ENCODE assay signal across 1 cellular context in genomic region chr17:51948128-51948527, GRCh38.
A peak's percentile ranks its signal among the peaks of the same experiment; 100 is the strongest.
TF ChIP-seq lines count a peak whose summit lies in the region.

No MANE protein-coding gene starts in this region.

TF ChIP-seq in HepG2, 621 proteins besides CTCF, POLR2A, EP300 and RAD21 (continued from another document):
- TF ChIP-seq HINFP (CRISPR knock-in tag; IDR thresholded peaks at IDR 0.05; ENCODE audit: low read depth) (no peak), CENPX (CRISPR knock-in tag; IDR thresholded peaks at IDR 0.05) (no peak), ATAD3A (CRISPR knock-in tag; IDR thresholded peaks at IDR 0.05) (no peak), JDP2 (CRISPR knock-in tag; IDR thresholded peaks at IDR 0.05; ENCODE audit: borderline replicate concordance) (no peak), ZNF367 (CRISPR knock-in tag; IDR thresholded peaks at IDR 0.05; ENCODE audit: borderline replicate concordance) (no peak), MXD3 (CRISPR knock-in tag; IDR thresholded peaks at IDR 0.05) (no peak), ATF3 (CRISPR knock-in tag; IDR thresholded peaks at IDR 0.05) (no peak), ZBTB7A (CRISPR knock-in tag; IDR thresholded peaks at IDR 0.05) (no peak), HNRNPUL1 (IDR thresholded peaks at IDR 0.05; ENCODE audit: low read depth, low read length) (no peak), ZNF737 (CRISPR knock-in tag; IDR thresholded peaks at IDR 0.05; ENCODE audit: borderline replicate concordance) (no peak), MAFK (conservative IDR thresholded peaks at IDR 0.05 in 1 of 2, IDR thresholded peaks at IDR 0.05 in 1 of 2; ENCODE audit: low read length in 2 of 2) (peak; percentile 74 to 78; a peak in 3 of 4 replicates), ZBTB44 (CRISPR knock-in tag; IDR thresholded peaks at IDR 0.05) (no peak), MAFF (IDR thresholded peaks at IDR 0.05; ENCODE audit: low read depth, low read length) (peak; percentile 57), ZNF414 (CRISPR knock-in tag; IDR thresholded peaks at IDR 0.05) (no peak)
